ENCODE assay signal across 11 cellular contexts in genomic region chr10:25493122-25493893, GRCh38.
A peak's percentile ranks its signal among the peaks of the same experiment; 100 is the strongest.
DNase-seq lines count a peak whose midpoint lies in the region; ATAC-seq, FAIRE-seq and TF ChIP-seq lines count a peak whose summit lies in the region.
"Had no signal": no experiment of that assay in that cellular context is flagged by ENCODE, and none has a peak within 500 bp of the region (broad histone marks: within the 10 kb centered on the region; RNA-seq: fewer than 3 reads in every experiment).

No MANE protein-coding gene starts in this region.

- intact Hi-C loops in kidney (cut with DNase I): no loop called here

- no peak overlapping the region for H3K9ac ChIP-seq in kidney (ENCODE audit: low read length in 2 of 2)
- H3K9ac ChIP-seq: BLaER1 had no signal

- H3K9me3 ChIP-seq in BE2C (no peaks in the 10 kb centered on the region), kidney (ENCODE audit: control insufficient read depth in 1 of 2, low read length in 2 of 2) (no peaks in the 10 kb centered on the region)
- H3K9me3 ChIP-seq: BLaER1 had no signal

- no peak overlapping the region for H3K27ac ChIP-seq in kidney (ENCODE audit: low read depth in 2 of 2, low read length in 2 of 2)
- H3K27ac ChIP-seq: BLaER1 had no signal

- no peak for TF ChIP-seq CTCF in BE2C (IDR thresholded peaks at IDR 0.05; ENCODE audit: low read depth, low read length)
- no peak for TF ChIP-seq CTCF in kidney (IDR thresholded peaks at IDR 0.05; ENCODE audit: borderline replicate concordance, extremely low read depth, insufficient read depth)

- H3K27me3 ChIP-seq in BE2C: no peaks in the 10 kb centered on the region
- H3K27me3 ChIP-seq: BLaER1, dorsolateral prefrontal cortex had no signal

- FAIRE-seq in kidney (lab: Jason Lieb, UNC): no peak

- no peak for ATAC-seq in HG03521 (IDR thresholded peaks at IDR 0.05; ENCODE audit: unreplicated experiment)
- ATAC-seq: naive thymus-derived CD4-positive, alpha-beta T cell had no signal

- H3K4me3 ChIP-seq in BE2C (ENCODE audit: low read depth, low read length): no peak overlapping the region
- no peak overlapping the region for H3K4me3 ChIP-seq in kidney (ENCODE audit: low read length in 2 of 2)
- H3K4me3 ChIP-seq: BLaER1, dorsolateral prefrontal cortex had no signal

- DNase-seq in BE2C (peak; percentile 44), NCI-H2227 treated with DMSO at 0.1 percent for 48 hours (lab: John Stamatoyannopoulos, UW) (peak; percentile 20), cerebellar cortex (ENCODE audit: low spot score) (peak; percentile 43), iris pigment epithelial cell (ENCODE audit: low read depth) (peak; percentile 96), NCI-H1105 treated with DMSO at 0.1 percent for 48 hours (lab: John Stamatoyannopoulos, UW) (no peak), kidney (no peak), NOMO-1 (lab: John Stamatoyannopoulos, UW; ENCODE audit: unreplicated experiment in 2 of 2) (no peak)
- DNase-seq: dorsolateral prefrontal cortex; naive thymus-derived CD4-positive, alpha-beta T cell had no signal

- H3K4me1 ChIP-seq in BE2C: no peaks in the 10 kb centered on the region
- H3K4me1 ChIP-seq in kidney (ENCODE audit: control insufficient read depth in 1 of 2, insufficient read depth in 1 of 2, low read depth in 1 of 2, low read length in 2 of 2): no peaks in the 10 kb centered on the region
- H3K4me1 ChIP-seq: BLaER1 had no signal

- H3K36me3 ChIP-seq in BE2C (no peaks in the 10 kb centered on the region), kidney (ENCODE audit: control insufficient read depth in 1 of 2, insufficient read depth in 2 of 2, low read length in 2 of 2) (no peaks in the 10 kb centered on the region)
- H3K36me3 ChIP-seq: BLaER1 had no signal

Comparison
In these comparisons a context has a peak if more than half of its experiments do, and no peak if none do; other contexts are left out.
1. DNase-seq: peak in BE2C (single experiment), NCI-H2227 treated with DMSO at 0.1 percent for 48 hours (single experiment), cerebellar cortex (single experiment) and iris pigment epithelial cell (single experiment); none in NCI-H1105 treated with DMSO at 0.1 percent for 48 hours (single experiment), kidney (single experiment) and NOMO-1 (0 of 2).